In genomic region chr11:124249869-124250268, GRCh38 we compare ENCODE assay signal across 1 cellular context.
A peak's percentile ranks its signal among the peaks of the same experiment; 100 is the strongest.
TF ChIP-seq lines count a peak whose summit lies in the region.

No MANE protein-coding gene starts in this region.

TF ChIP-seq in K562, 482 proteins besides CTCF, POLR2A, EP300 and RAD21 (continued from another document):
- TF ChIP-seq, protein P1, sequence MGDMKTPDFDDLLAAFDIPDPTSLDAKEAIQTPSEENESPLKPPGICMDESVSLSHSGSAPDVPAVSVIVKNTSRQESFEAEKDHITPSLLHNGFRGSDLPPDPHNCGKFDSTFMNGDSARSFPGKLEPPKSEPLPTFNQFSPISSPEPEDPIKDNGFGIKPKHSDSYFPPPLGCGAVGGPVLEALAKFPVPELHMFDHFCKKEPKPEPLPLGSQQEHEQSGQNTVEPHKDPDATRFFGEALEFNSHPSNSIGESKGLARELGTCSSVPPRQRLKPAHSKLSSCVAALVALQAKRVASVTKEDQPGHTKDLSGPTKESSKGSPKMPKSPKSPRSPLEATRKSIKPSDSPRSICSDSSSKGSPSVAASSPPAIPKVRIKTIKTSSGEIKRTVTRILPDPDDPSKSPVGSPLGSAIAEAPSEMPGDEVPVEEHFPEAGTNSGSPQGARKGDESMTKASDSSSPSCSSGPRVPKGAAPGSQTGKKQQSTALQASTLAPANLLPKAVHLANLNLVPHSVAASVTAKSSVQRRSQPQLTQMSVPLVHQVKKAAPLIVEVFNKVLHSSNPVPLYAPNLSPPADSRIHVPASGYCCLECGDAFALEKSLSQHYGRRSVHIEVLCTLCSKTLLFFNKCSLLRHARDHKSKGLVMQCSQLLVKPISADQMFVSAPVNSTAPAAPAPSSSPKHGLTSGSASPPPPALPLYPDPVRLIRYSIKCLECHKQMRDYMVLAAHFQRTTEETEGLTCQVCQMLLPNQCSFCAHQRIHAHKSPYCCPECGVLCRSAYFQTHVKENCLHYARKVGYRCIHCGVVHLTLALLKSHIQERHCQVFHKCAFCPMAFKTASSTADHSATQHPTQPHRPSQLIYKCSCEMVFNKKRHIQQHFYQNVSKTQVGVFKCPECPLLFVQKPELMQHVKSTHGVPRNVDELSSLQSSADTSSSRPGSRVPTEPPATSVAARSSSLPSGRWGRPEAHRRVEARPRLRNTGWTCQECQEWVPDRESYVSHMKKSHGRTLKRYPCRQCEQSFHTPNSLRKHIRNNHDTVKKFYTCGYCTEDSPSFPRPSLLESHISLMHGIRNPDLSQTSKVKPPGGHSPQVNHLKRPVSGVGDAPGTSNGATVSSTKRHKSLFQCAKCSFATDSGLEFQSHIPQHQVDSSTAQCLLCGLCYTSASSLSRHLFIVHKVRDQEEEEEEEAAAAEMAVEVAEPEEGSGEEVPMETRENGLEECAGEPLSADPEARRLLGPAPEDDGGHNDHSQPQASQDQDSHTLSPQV (IDR thresholded peaks at IDR 0.05) = peak; percentile 58; the same call in 1 of the 2 replicates
- 0 out of 2 replicates have a peak, but pooled peaks have one; percentile 50 for TF ChIP-seq SMAD4 (CRISPR knock-in tag; conservative IDR thresholded peaks at IDR 0.05)
